ENCODE assay signal across 9 cellular contexts in genomic region chr10:48957361-48957760, GRCh38. TPM values are rescaled to one million over a fixed set of nuclear protein-coding genes. Genes with fewer than 3 reads are reported as not detected.
"Had no signal": no experiment of that assay in that cellular context is flagged by ENCODE, and none has a peak within 500 bp of the region (broad histone marks: within the 10 kb centered on the region; RNA-seq: fewer than 3 reads in every experiment).

No MANE protein-coding gene starts in this region.

- H3K4me1 ChIP-seq: HAP-1 had no signal

- DNase-seq: GM23248, GOT3, H7, HFFc6 had no signal

- H3K9me3 Mint-ChIP-seq: HFFc6, IgD-negative memory B cell had no signal

- H3K27me3 Mint-ChIP-seq: IgD-negative memory B cell had no signal

- H2AFZ ChIP-seq: GM23248 had no signal

- H3K27ac ChIP-seq: GM23248, HL-60 had no signal

- H3K4me3 Mint-ChIP-seq: HFFc6, IgD-negative memory B cell had no signal

- ATAC-seq: HCT116, HepG2 had no signal

- H3K4me3 ChIP-seq: GM23248, HAP-1 had no signal

- H3K36me3 ChIP-seq: HAP-1 had no signal

- H3K27ac Mint-ChIP-seq: HFFc6 had no signal

- H3K9ac ChIP-seq: GM23248 had no signal

- H3K9me3 ChIP-seq: HAP-1 had no signal

RNA-seq across cellular contexts. Expression of gene LRRC18, which starts 17.7 kb away (rescaled TPM):
- total RNA-seq: GM23248, H7, HepG2, HFFc6 had no signal
- polyA plus RNA-seq: GM23248, HepG2 had no signal
